In genomic region chr3:194065119-194065392, GRCh38 we compare ENCODE assay signal across 28 cellular contexts.
"Had no signal": no experiment of that assay in that cellular context is flagged by ENCODE, and none has a peak within 500 bp of the region (broad histone marks: within the 10 kb centered on the region; RNA-seq: fewer than 3 reads in every experiment).

No MANE protein-coding gene starts in this region.

- H3K4me3 Mint-ChIP-seq: activated naive CD8-positive, alpha-beta T cell; mesothelial cell of epicardium; naive thymus-derived CD4-positive, alpha-beta T cell; stimulated activated effector memory CD8-positive, alpha-beta T cell treated with anti-CD3 and anti-CD28 coated beads, Interleukin-12 subunit alpha, Interleukin-12 subunit beta, amount 100 ng/mL, for 72 hours; stimulated activated naive CD8-positive, alpha-beta T cell treated with anti-CD3 and anti-CD28 coated beads, Interleukin-15, Interleukin-2, amounts not matched to agents 100 ng/mL and 50 ng/mL, for 24 hours had no signal

- H3K36me3 Mint-ChIP-seq: stimulated activated effector memory CD8-positive, alpha-beta T cell treated with anti-CD3 and anti-CD28 coated beads, Interleukin-12 subunit alpha, Interleukin-12 subunit beta, amount 100 ng/mL, for 72 hours had no signal

- H3K27me3 ChIP-seq: body of pancreas, colonic mucosa, esophagus squamous epithelium, right lobe of liver had no signal

- H3K27ac ChIP-seq: body of pancreas, colonic mucosa, epithelial cell of prostate, esophagus squamous epithelium, parathyroid adenoma, right lobe of liver, thoracic aorta, WERI-Rb-1 had no signal

- DNase-seq: activated CD4-positive, alpha-beta T cell treated with anti-CD3 and anti-CD28 coated beads for 48 hours; activated CD4-positive, alpha-beta T cell treated with anti-CD3 and anti-CD28 coated beads, Interleukin-2, amount 50 U/mL, for 48 hours; activated CD8-positive, alpha-beta memory T cell treated with anti-CD3 and anti-CD28 coated beads for 24 hours; activated effector memory CD4-positive, alpha-beta T cell treated with Interleukin-2 at 50 U/mL for 16 hours; activated naive CD4-positive, alpha-beta T cell treated with Interleukin-2 at 50 U/mL for 16 hours; aorta; body of pancreas; cerebellar nuclear complex; colonic mucosa; effector CD8-positive, alpha-beta T cell; esophagus squamous epithelium; foreskin melanocyte; naive thymus-derived CD4-positive, alpha-beta T cell; nucleus accumbens; right lobe of liver; small intestine; stimulated activated CD4-positive, alpha-beta T cell treated with anti-CD3 and anti-CD28 coated beads, Interleukin-4, amount 100 ng/mL, for 24 hours; T1000; trophoblast cell; WERI-Rb-1 had no signal

- H2AFZ ChIP-seq: parathyroid adenoma had no signal

- H3K4me3 ChIP-seq: body of pancreas, colonic mucosa, esophagus squamous epithelium, right lobe of liver, thoracic aorta had no signal

- ATAC-seq: activated CD4-positive, CD25-positive, alpha-beta regulatory T cell treated with anti-CD3 and anti-CD28 coated beads, Interleukin-2, amount 50 U/mL, for 24 hours; body of pancreas; naive thymus-derived CD4-positive, alpha-beta T cell; stimulated activated effector memory CD8-positive, alpha-beta T cell treated with anti-CD3 and anti-CD28 coated beads, Interleukin-12 subunit alpha, Interleukin-12 subunit beta, amount 100 ng/mL, for 72 hours had no signal

- H3K36me3 ChIP-seq: colonic mucosa, esophagus squamous epithelium, right lobe of liver, thoracic aorta, WERI-Rb-1 had no signal

- H3K9ac ChIP-seq: parathyroid adenoma had no signal

- H3K9me3 ChIP-seq: body of pancreas, colonic mucosa, esophagus squamous epithelium, right lobe of liver had no signal

- H3K9me3 Mint-ChIP-seq: stimulated activated naive CD8-positive, alpha-beta T cell treated with anti-CD3 and anti-CD28 coated beads, Interleukin-15, Interleukin-2, amounts not matched to agents 100 ng/mL and 50 ng/mL, for 24 hours had no signal

- H3K79me2 ChIP-seq: parathyroid adenoma had no signal

- H3K27ac Mint-ChIP-seq: activated naive CD8-positive, alpha-beta T cell; mesothelial cell of epicardium; naive thymus-derived CD4-positive, alpha-beta T cell; stimulated activated effector memory CD8-positive, alpha-beta T cell treated with anti-CD3 and anti-CD28 coated beads, Interleukin-12 subunit alpha, Interleukin-12 subunit beta, amount 100 ng/mL, for 72 hours; stimulated activated naive CD8-positive, alpha-beta T cell treated with anti-CD3 and anti-CD28 coated beads, Interleukin-15, Interleukin-2, amounts not matched to agents 100 ng/mL and 50 ng/mL, for 24 hours had no signal
